10 cellular contexts compared by ENCODE assay signal in genomic region chr3:186002884-186003472, GRCh38.
DNase-seq lines count a peak whose midpoint lies in the region; ATAC-seq and TF ChIP-seq lines count a peak whose summit lies in the region.
"Had no signal": no experiment of that assay in that cellular context is flagged by ENCODE, and none has a peak within 500 bp of the region (broad histone marks: within the 10 kb centered on the region; RNA-seq: fewer than 3 reads in every experiment).

No MANE protein-coding gene starts in this region.

- H3K27me3 ChIP-seq in H7 (ENCODE audit: control insufficient read depth, insufficient read depth, low read length), result no peaks in the 10 kb centered on the region
- H3K27me3 ChIP-seq in uterus, result no peaks in the 10 kb centered on the region
- H3K27me3 ChIP-seq in spleen (replicated peaks in 1 of 7), result peaks cover 0 to 12% (median 0%) of the 10 kb centered on the region in 7 donors
- H3K27me3 ChIP-seq: upper lobe of left lung had no signal

- peak; percentile 30 for DNase-seq in Calu3
- DNase-seq in H7, result peak; percentile 49
- peak; percentile 45 for DNase-seq in iPS-NIHi11 (ENCODE audit: low spot score)
- no peak for DNase-seq in uterus
- no peak for DNase-seq in spleen
- DNase-seq: upper lobe of left lung had no signal

- H3K27ac ChIP-seq in uterus (no peak overlapping the region), spleen (no peak overlapping the region)
- H3K27ac ChIP-seq: upper lobe of left lung had no signal

- CTCF ChIA-PET in Calu3 (lab: Charles Lee), result interaction anchor here (0.5 to 1.5 kb wide), 9 partner anchors 20 to 538 kb away, joined by 3 to 23 read pairs (median 3); no protein-coding TSS in a partner anchor

- H3K4me1 ChIP-seq in uterus (no peaks in the 10 kb centered on the region), spleen (no peaks in the 10 kb centered on the region)
- H3K4me1 ChIP-seq: upper lobe of left lung had no signal

- H3K4me3 ChIP-seq in H7 (ENCODE audit: insufficient read depth, low read depth, low read length) (no peak overlapping the region), uterus (no peak overlapping the region), spleen (no peak overlapping the region)
- H3K4me3 ChIP-seq: upper lobe of left lung had no signal

- no peaks in the 10 kb centered on the region for H3K36me3 Mint-ChIP-seq in Calu3 (ENCODE audit: insufficient read depth, unreplicated experiment)

- H3K27me3 Mint-ChIP-seq in Calu3 (ENCODE audit: unreplicated experiment), result peaks cover 10% of the 10 kb centered on the region

- TF ChIP-seq CTCF in Calu3 (IDR thresholded peaks at IDR 0.05; ENCODE audit: unreplicated experiment) (peak; percentile 62), uterus (IDR thresholded peaks at IDR 0.05) (no peak), spleen (IDR thresholded peaks at IDR 0.05 in 8 of 11, conservative IDR thresholded peaks at IDR 0.05 in 3 of 11) (peak in 3 of 11 experiments; percentile 11 to 23 (median 16))

- H3K27ac Mint-ChIP-seq in Calu3 (ENCODE audit: unreplicated experiment), result no peak overlapping the region
- H3K27ac Mint-ChIP-seq: dendritic cell treated with granulocyte-macrophage colony-stimulating factor and Interleukin-4, amounts not matched to agents 40 ng/mL and 50 ng/mL, for 4 days had no signal

- BruUV-seq in Calu3 (replicated peaks; lab: Mats Ljungman, UMichigan), result no TSS peak

- no peaks in the 10 kb centered on the region for H3K9me3 Mint-ChIP-seq in Calu3 (ENCODE audit: low read depth, unreplicated experiment)
- H3K9me3 Mint-ChIP-seq: dendritic cell treated with granulocyte-macrophage colony-stimulating factor and Interleukin-4, amounts not matched to agents 40 ng/mL and 50 ng/mL, for 4 days had no signal

- H3K9me3 ChIP-seq in uterus (no peaks in the 10 kb centered on the region), spleen (no peaks in the 10 kb centered on the region)
- H3K9me3 ChIP-seq: upper lobe of left lung had no signal

- TF ChIP-seq POLR2A in uterus (IDR thresholded peaks at IDR 0.05) (no peak), spleen (IDR thresholded peaks at IDR 0.05) (no peak)

- 42 to 50% (median 48%) methylated on average over 3 of the region's 3 CpGs for WGBS in spleen, 5 donors

- ATAC-seq in SK-N-SH treated with all-trans-retinoic acid at 6 μM for 48 hours (peak; percentile 88), esophagus mucosa (no peak), GM18520 (IDR thresholded peaks at IDR 0.05; ENCODE audit: unreplicated experiment) (no peak)

- H3K36me3 ChIP-seq in H7 (replicated peaks; ENCODE audit: control insufficient read depth, insufficient read depth, low read length), result no peaks in the 10 kb centered on the region
- H3K36me3 ChIP-seq in uterus, result no peaks in the 10 kb centered on the region
- H3K36me3 ChIP-seq in spleen, result no peaks in the 10 kb centered on the region
- H3K36me3 ChIP-seq: upper lobe of left lung had no signal

- no peaks in the 10 kb centered on the region for H3K4me1 Mint-ChIP-seq in Calu3 (ENCODE audit: low read depth, unreplicated experiment)

- H3K4me3 Mint-ChIP-seq in Calu3 (ENCODE audit: low read depth, unreplicated experiment), result no peak overlapping the region
- H3K4me3 Mint-ChIP-seq: dendritic cell treated with granulocyte-macrophage colony-stimulating factor and Interleukin-4, amounts not matched to agents 40 ng/mL and 50 ng/mL, for 4 days had no signal

- intact Hi-C loops in Calu3 (cut with micrococcal nuclease; ENCODE audit: unreplicated experiment), result loop anchor here (1.0 kb wide), 1 partner anchor 239 kb away; no protein-coding TSS in a partner anchor
- intact Hi-C loops in uterus (cut with DNase I; ENCODE audit: low total_unique reads), result no loop called here
- intact Hi-C loops in spleen (cut with DNase I; ENCODE audit: low total_unique reads), result no loop called here

TF ChIP-seq in SK-N-SH treated with all-trans-retinoic acid at 6 μM for 48 hours, 23 proteins besides CTCF, POLR2A, EP300 and RAD21:
- TF ChIP-seq RARB (CRISPR knock-in tag; IDR thresholded peaks at IDR 0.05) (no peak), ZFP3 (CRISPR knock-in tag; IDR thresholded peaks at IDR 0.05) (no peak), ARNTL (CRISPR knock-in tag; IDR thresholded peaks at IDR 0.05; ENCODE audit: borderline replicate concordance, low read depth) (no peak), PATZ1 (CRISPR knock-in tag; IDR thresholded peaks at IDR 0.05; ENCODE audit: borderline replicate concordance) (no peak), SNAI2 (CRISPR knock-in tag; IDR thresholded peaks at IDR 0.05) (no peak), OSR1 (CRISPR knock-in tag; IDR thresholded peaks at IDR 0.05) (no peak), CSRNP3 (CRISPR knock-in tag; IDR thresholded peaks at IDR 0.05) (no peak), TSHZ2 (CRISPR knock-in tag; IDR thresholded peaks at IDR 0.05) (no peak), BACH2 (CRISPR knock-in tag; IDR thresholded peaks at IDR 0.05; ENCODE audit: borderline replicate concordance) (no peak), TOX (CRISPR knock-in tag; IDR thresholded peaks at IDR 0.05; ENCODE audit: borderline replicate concordance) (no peak), CSDC2 (CRISPR knock-in tag; IDR thresholded peaks at IDR 0.05) (no peak), ZNF565 (CRISPR knock-in tag; conservative IDR thresholded peaks at IDR 0.05; ENCODE audit: low read depth) (no peak), ZNF70 (CRISPR knock-in tag; IDR thresholded peaks at IDR 0.05) (no peak), ZFP30 (CRISPR knock-in tag; IDR thresholded peaks at IDR 0.05) (no peak), TCF4 (CRISPR knock-in tag; IDR thresholded peaks at IDR 0.05; ENCODE audit: borderline replicate concordance) (no peak), ZNF8 (CRISPR knock-in tag; IDR thresholded peaks at IDR 0.05) (no peak)

Comparison
In these comparisons a context has a peak if more than half of its experiments do, and no peak if none do; other contexts are left out.
1. DNase-seq: peak in Calu3 (single experiment), H7 (single experiment) and iPS-NIHi11 (single experiment); none in uterus (0 of 2) and spleen (single experiment).